8 cellular contexts compared by ENCODE assay signal in the genomic region with DNA sequence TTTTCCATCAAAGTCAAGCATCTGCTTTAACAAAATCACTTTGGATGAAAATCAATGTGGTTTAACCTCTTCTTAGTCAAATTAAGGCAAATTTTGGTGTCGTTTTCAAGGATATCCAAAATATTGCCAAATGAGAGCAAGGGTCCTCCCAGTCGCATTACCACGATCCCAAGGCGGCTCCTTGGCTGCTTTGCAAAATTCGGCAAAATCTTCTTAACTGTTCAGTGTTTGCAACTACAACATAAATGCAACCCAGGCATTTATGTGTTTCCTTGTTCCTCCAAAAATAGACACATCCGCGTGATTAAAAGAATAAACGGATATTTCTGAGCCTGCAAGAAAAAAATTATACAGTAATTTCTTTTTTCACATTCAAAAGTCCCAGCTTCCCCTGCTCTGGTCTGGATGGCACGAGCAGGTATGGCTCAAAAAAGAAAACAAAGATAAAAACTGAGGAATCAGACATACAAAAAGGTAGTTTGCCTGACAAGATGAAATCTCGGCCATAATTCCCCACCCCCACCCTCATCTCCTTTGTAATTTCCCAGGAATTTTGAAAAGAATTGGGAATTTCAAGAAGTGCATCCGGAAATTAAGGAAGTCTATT. TPM values are rescaled to one million over a fixed set of nuclear protein-coding genes. Genes with fewer than 3 reads are reported as not detected.
DNase-seq lines count a peak whose midpoint lies in the region; ATAC-seq and TF ChIP-seq lines count a peak whose summit lies in the region.

No MANE protein-coding gene starts in this region.

- peak overlapping the region; percentile 62 for H3K27ac Mint-ChIP-seq in T-helper 2 cell treated with Interferon-gamma antibody and Interleukin-4, amounts not matched to agents 5 μg/mL and 100 μg/mL, for 36 hours
- H3K27ac Mint-ChIP-seq in activated naive CD8-positive, alpha-beta T cell, result peak overlapping the region; percentile 37

- H3K27me3 Mint-ChIP-seq in T-helper 2 cell treated with Interferon-gamma antibody and Interleukin-4, amounts not matched to agents 5 μg/mL and 100 μg/mL, for 36 hours (ENCODE audit: low read depth), result peaks cover 75% of the 10 kb centered on the region
- peaks cover 55% of the 10 kb centered on the region for H3K27me3 Mint-ChIP-seq in activated naive CD8-positive, alpha-beta T cell

- DNase-seq in T-helper 2 cell treated with Interferon-gamma antibody and Interleukin-4, amounts not matched to agents 5 μg/mL and 100 μg/mL, for 36 hours (ENCODE audit: low spot score), result no peak
- no peak for DNase-seq in T-helper 2 cell
- no peak for DNase-seq in kidney epithelial cell (ENCODE audit: low read depth)
- DNase-seq in substantia nigra (lab: John Stamatoyannopoulos, UW), result no peak

- H3K27me3 ChIP-seq in kidney epithelial cell (ENCODE audit: control insufficient read depth, insufficient read depth, low read length), result no peaks in the 10 kb centered on the region

- H3K4me3 Mint-ChIP-seq in T-helper 2 cell treated with Interferon-gamma antibody and Interleukin-4, amounts not matched to agents 5 μg/mL and 100 μg/mL, for 36 hours, result peak overlapping the region; percentile 92
- peak overlapping the region; percentile 89 for H3K4me3 Mint-ChIP-seq in activated naive CD8-positive, alpha-beta T cell

- peaks cover 42% of the 10 kb centered on the region for H3K4me1 Mint-ChIP-seq in T-helper 2 cell treated with Interferon-gamma antibody and Interleukin-4, amounts not matched to agents 5 μg/mL and 100 μg/mL, for 36 hours (ENCODE audit: low read depth)
- peaks cover 35% of the 10 kb centered on the region for H3K4me1 Mint-ChIP-seq in activated naive CD8-positive, alpha-beta T cell (ENCODE audit: low read depth)

- peak overlapping the region; percentile 60 for H3K4me3 ChIP-seq in kidney epithelial cell (ENCODE audit: low read depth, low read length)

- H3K9me3 Mint-ChIP-seq in T-helper 2 cell treated with Interferon-gamma antibody and Interleukin-4, amounts not matched to agents 5 μg/mL and 100 μg/mL, for 36 hours, result no peaks in the 10 kb centered on the region
- no peaks in the 10 kb centered on the region for H3K9me3 Mint-ChIP-seq in activated naive CD8-positive, alpha-beta T cell (ENCODE audit: low read depth)

- peak overlapping the region; percentile 43 for H3K27ac ChIP-seq in substantia nigra (ENCODE audit: low read depth, low read length, poor library complexity, severe bottlenecking)

- H3K36me3 ChIP-seq in kidney epithelial cell (ENCODE audit: control insufficient read depth, insufficient read depth, low read length), result no peaks in the 10 kb centered on the region

- ATAC-seq in HG03460 (IDR thresholded peaks at IDR 0.05; ENCODE audit: unreplicated experiment) (no peak), HG03139 (IDR thresholded peaks at IDR 0.05; ENCODE audit: unreplicated experiment) (no peak), GM21786 (IDR thresholded peaks at IDR 0.05; ENCODE audit: unreplicated experiment) (no peak)

- TF ChIP-seq CTCF in kidney epithelial cell (IDR thresholded peaks at IDR 0.05; ENCODE audit: insufficient read depth, low read length, poor library complexity, severe bottlenecking), result no peak

- H3K36me3 Mint-ChIP-seq in T-helper 2 cell treated with Interferon-gamma antibody and Interleukin-4, amounts not matched to agents 5 μg/mL and 100 μg/mL, for 36 hours (ENCODE audit: low read depth), result peaks cover 2% of the 10 kb centered on the region
- no peaks in the 10 kb centered on the region for H3K36me3 Mint-ChIP-seq in activated naive CD8-positive, alpha-beta T cell

RNA-seq across cellular contexts. Expression of a gene that starts 6.1 kb away (rescaled TPM):
- total RNA-seq in kidney epithelial cell, result 0.27 and 1.5 TPM in 2 replicates

RNA-seq across cellular contexts. Expression of a gene that starts 14.6 kb away (rescaled TPM):
- total RNA-seq in kidney epithelial cell, result 32.3 and 32.7 TPM in 2 replicates
